ENCODE assay signal across 9 cellular contexts in genomic region chr6:35360349-35361138, GRCh38. TPM values are rescaled to one million over a fixed set of nuclear protein-coding genes. Genes with fewer than 3 reads are reported as not detected.
DNase-seq lines count a peak whose midpoint lies in the region; ATAC-seq, FAIRE-seq and TF ChIP-seq lines count a peak whose summit lies in the region.
"Had no signal": no experiment of that assay in that cellular context is flagged by ENCODE, and none has a peak within 500 bp of the region (broad histone marks: within the 10 kb centered on the region; RNA-seq: fewer than 3 reads in every experiment).

No MANE protein-coding gene starts in this region.

- no peak for FAIRE-seq in K562 (lab: Jason Lieb, UNC)

- no peak overlapping the region for H3K4me3 Mint-ChIP-seq in stimulated activated effector memory CD8-positive, alpha-beta T cell treated with anti-CD3 and anti-CD28 coated beads, Interleukin-12 subunit alpha, Interleukin-12 subunit beta, amount 100 ng/mL, for 72 hours

- H3K36me3 Mint-ChIP-seq in stimulated activated effector memory CD8-positive, alpha-beta T cell treated with anti-CD3 and anti-CD28 coated beads, Interleukin-12 subunit alpha, Interleukin-12 subunit beta, amount 100 ng/mL, for 72 hours: peaks cover 27% of the 10 kb centered on the region

- H4K20me1 ChIP-seq in K562 (replicated peaks; ENCODE audit: control insufficient read depth, insufficient read depth, low read length): no peaks in the 10 kb centered on the region

- H3K9me1 ChIP-seq in K562 (ENCODE audit: control insufficient read depth, insufficient read depth, low read length): no peaks in the 10 kb centered on the region

- no peak for TF ChIP-seq RAD21 in K562 (CRISPR knock-in tag; conservative IDR thresholded peaks at IDR 0.05 in 1 of 2, IDR thresholded peaks at IDR 0.05 in 1 of 2)

- intact Hi-C loops in K562 (cut with micrococcal nuclease): no loop called here

- H3K4me2 ChIP-seq in K562 (ENCODE audit: insufficient read depth, low read length): no peak overlapping the region

- H3K9me3 Mint-ChIP-seq in stimulated activated effector memory CD8-positive, alpha-beta T cell treated with anti-CD3 and anti-CD28 coated beads, Interleukin-12 subunit alpha, Interleukin-12 subunit beta, amount 100 ng/mL, for 72 hours: no peaks in the 10 kb centered on the region

- H3K9ac ChIP-seq in K562 (ENCODE audit: insufficient read depth in 1 of 2, low read depth in 2 of 2, low read length in 2 of 2): peak overlapping the region in 1 of 2 experiments; percentile 63; a peak in 1 of 4 replicates

- CTCF ChIA-PET in K562 (lab: Yijun Ruan, JAX; ENCODE audit: low intra/inter-chr PET ratio): no interaction called here

- TF ChIP-seq EP300 in K562 (IDR thresholded peaks at IDR 0.05; ENCODE audit: low read length): no peak

- peaks cover 9% of the 10 kb centered on the region; the same call in 1 of the 3 replicates for H3K36me3 ChIP-seq in K562 (ENCODE audit: control insufficient read depth, insufficient read depth, low read length)

- no peaks in the 10 kb centered on the region for H3K9me3 ChIP-seq in K562 (replicated peaks; ENCODE audit: control insufficient read depth, insufficient read depth, low read depth, low read length)

- H2AFZ ChIP-seq in K562 (ENCODE audit: low read depth, low read length): no peak overlapping the region

- peaks cover 20 to 25% of the 10 kb centered on the region in 2 experiments for H3K4me1 ChIP-seq in K562 (replicated peaks in 1 of 2; ENCODE audit: control insufficient read depth in 2 of 2, insufficient read depth in 2 of 2, low read length in 2 of 2)

- no peak for TF ChIP-seq CTCF in K562 (IDR thresholded peaks at IDR 0.05 in 2 of 3, conservative IDR thresholded peaks at IDR 0.05 in 1 of 3; ENCODE audit: insufficient read depth in 2 of 3, low read depth in 1 of 3, low read length in 3 of 3)

- no peak overlapping the region for H3K27ac ChIP-seq in K562 (ENCODE audit: extremely low read depth, low read depth, low read length)

- H3K27me3 ChIP-seq in K562 (ENCODE audit: control insufficient read depth in 2 of 2, insufficient read depth in 2 of 2, low read length in 2 of 2): no peaks in the 10 kb centered on the region

- WGBS in K562 (ENCODE audit: insufficient coverage, low coverage, missing lambda C conversion rate): 67% methylated on average over 8 of the region's 8 CpGs

- no peak for TF ChIP-seq POLR2A in K562 (conservative IDR thresholded peaks at IDR 0.05)

- no peak overlapping the region for H3K4me3 ChIP-seq in K562

- ATAC-seq in K562 (no peak), GM19463 (IDR thresholded peaks at IDR 0.05; ENCODE audit: unreplicated experiment) (no peak), HG03108 (IDR thresholded peaks at IDR 0.05; ENCODE audit: unreplicated experiment) (no peak)
- no peak for ATAC-seq in stimulated activated effector memory CD8-positive, alpha-beta T cell treated with anti-CD3 and anti-CD28 coated beads, Interleukin-12 subunit alpha, Interleukin-12 subunit beta, amount 100 ng/mL, for 72 hours

- peaks cover 49% of the 10 kb centered on the region for H3K4me1 Mint-ChIP-seq in stimulated activated effector memory CD8-positive, alpha-beta T cell treated with anti-CD3 and anti-CD28 coated beads, Interleukin-12 subunit alpha, Interleukin-12 subunit beta, amount 100 ng/mL, for 72 hours

- DNase-seq in M059J (ENCODE audit: low read depth) (peak; percentile 56), K562 (ENCODE audit: extremely low read depth in 1 of 4, low spot score in 3 of 4) (no peak), inferior parietal cortex (ENCODE audit: extremely low spot score) (peak; percentile 66), epidermal melanocyte (ENCODE audit: insufficient read length, low spot score) (no peak), GF-D8 (lab: John Stamatoyannopoulos, UW) (no peak)
- DNase-seq in stimulated activated effector memory CD8-positive, alpha-beta T cell treated with anti-CD3 and anti-CD28 coated beads, Interleukin-12 subunit alpha, Interleukin-12 subunit beta, amount 100 ng/mL, for 72 hours (ENCODE audit: low spot score in 2 of 2): no peak
- DNase-seq: NCI-H510A had no signal

- peaks cover 19% of the 10 kb centered on the region for H3K79me2 ChIP-seq in K562 (ENCODE audit: control insufficient read depth, insufficient read depth, low read length)

- in situ Hi-C loops in K562 (cut with MboI): no loop called here

- POLR2A ChIA-PET in K562 (lab: Yijun Ruan, JAX): interaction anchor here (0.6 to 1.8 kb wide), 12 partner anchors 9 to 1593 kb away, joined by 3 to 5 read pairs (median 3); no protein-coding TSS in a partner anchor

- peak overlapping the region; percentile 67 for H3K27ac Mint-ChIP-seq in stimulated activated effector memory CD8-positive, alpha-beta T cell treated with anti-CD3 and anti-CD28 coated beads, Interleukin-12 subunit alpha, Interleukin-12 subunit beta, amount 100 ng/mL, for 72 hours

- no TSS peak for BruUV-seq in K562 (replicated peaks; lab: Mats Ljungman, UMichigan)

TF ChIP-seq in K562, 482 proteins besides CTCF, POLR2A, EP300 and RAD21:
- TF ChIP-seq CEBPG (CRISPR knock-in tag; IDR thresholded peaks at IDR 0.05): no peak
- peak in 1 of 2 experiments; percentile 40; a peak in 1 of 4 replicates for TF ChIP-seq CEBPG (tag; conservative IDR thresholded peaks at IDR 0.05 in 1 of 2, IDR thresholded peaks at IDR 0.05 in 1 of 2)
- TF ChIP-seq ATF3 (IDR thresholded peaks at IDR 0.05): 0 out of 2 replicates have a peak, but pooled peaks have one; percentile 13
- no peak for TF ChIP-seq ATF3 (CRISPR knock-in tag; conservative IDR thresholded peaks at IDR 0.05)
- TF ChIP-seq SRSF9 (IDR thresholded peaks at IDR 0.05; ENCODE audit: borderline replicate concordance, low read depth, low read length): no peak
- TF ChIP-seq CEBPB (tag; IDR thresholded peaks at IDR 0.05): peak; percentile 27; the same call in 1 of the 2 replicates

RNA-seq across cellular contexts. Expression of gene PPARD, which starts 18.2 kb away (rescaled TPM):
- total RNA-seq in M059J (2014; rRNA removed; shearing (Covaris generic)): 12.5 and 22.7 TPM in 2 replicates
- total RNA-seq in K562 (2011; cell fraction: chromatin; rRNA removed; ENCODE audit: low replicate concordance): 15.0 and 29.8 TPM in 2 replicates
- 15.7 and 18.3 TPM in 2 replicates for total RNA-seq in K562 (2011; cell fraction: nucleolus; rRNA removed)
- 17.1 and 18.0 TPM in 2 replicates for total RNA-seq in K562 (2011; cell fraction: nucleoplasm; rRNA removed)
- total RNA-seq in K562 (2014; rRNA removed) (3.8 and 5.1 TPM in 2 replicates), K562 (2014; rRNA removed; fragmentation: Illumina TruSeq; extraction: Trizol) (1.7 and 2.0 TPM in 2 replicates), K562 (2015; rRNA removed; fragmentation: Illumina TruSeq; extraction: Trizol) (3.1 and 3.3 TPM in 2 replicates), K562 (2021) (11.4 and 13.2 TPM in 2 replicates)
- polyA plus RNA-seq in K562 (2011; rRNA removed) (8.1 and 18.2 TPM in 2 replicates), K562 (2014; fragmentation: Illumina TruSeq; extraction: Trizol) (9.2 and 11.4 TPM in 2 replicates), K562 (2014; fragmentation: Nextera tagmentation; extraction: Ambion mirVana) (under 1 TPM; 0.14 to 0.18 TPM), K562 (2014; rRNA removed) (9.5 and 9.7 TPM in 2 replicates)
- polyA plus RNA-seq in K562 (2011; cell fraction: cytosol; rRNA removed): 16.0 and 18.8 TPM in 2 replicates
- 26.6 and 29.0 TPM in 2 replicates for polyA plus RNA-seq in K562 (2011; cell fraction: nucleus; rRNA removed)
- 10.8 and 20.2 TPM in 2 replicates for polyA plus RNA-seq in K562 (2012)
- 7.2 TPM in 2 replicates for polyA minus RNA-seq in K562 (2011; rRNA and poly(A)+ RNA removed)
- polyA minus RNA-seq in K562 (2011; cell fraction: cytosol; rRNA and poly(A)+ RNA removed): 6.5 and 10.1 TPM in 2 replicates
- polyA minus RNA-seq in K562 (2011; cell fraction: nucleus; rRNA and poly(A)+ RNA removed): 5.0 and 6.9 TPM in 2 replicates

Comparison
In these comparisons a context has a peak if more than half of its experiments do, and no peak if none do; other contexts are left out.
1. DNase-seq: peak in M059J (single experiment) and inferior parietal cortex (single experiment); none in K562 (0 of 4), stimulated activated effector memory CD8-positive, alpha-beta T cell treated with anti-CD3 and anti-CD28 coated beads, Interleukin-12 subunit alpha, Interleukin-12 subunit beta, amount 100 ng/mL, for 72 hours (0 of 2), epidermal melanocyte (single experiment) and GF-D8 (single experiment).